ENCODE assay signal across 15 cellular contexts in genomic region chr13:47100214-47100853, GRCh38.
DNase-seq lines count a peak whose midpoint lies in the region; ATAC-seq lines count a peak whose summit lies in the region.
"Had no signal": no experiment of that assay in that cellular context is flagged by ENCODE, and none has a peak within 500 bp of the region (broad histone marks: within the 10 kb centered on the region; RNA-seq: fewer than 3 reads in every experiment).

No MANE protein-coding gene starts in this region.

- H3K4me1 ChIP-seq in mesenchymal stem cell (ENCODE audit: control insufficient read depth, insufficient read depth, low read depth, low read length) (no peaks in the 10 kb centered on the region), SJCRH30 (no peaks in the 10 kb centered on the region)

- H3K4me1 Mint-ChIP-seq in immature natural killer cell, result no peaks in the 10 kb centered on the region
- H3K4me1 Mint-ChIP-seq: activated CD4-positive, alpha-beta T cell treated with anti-CD3 and anti-CD28 coated beads, Interleukin-2, amount 10 ng/mL, durations not matched to agents 24 days and 14 days; central memory CD8-positive, alpha-beta T cell; stimulated activated naive B cell treated with anti-CD40 and anti-IgM and Interleukin-4, amounts not matched to agents 10 μg/mL and 1 μg/mL and 100 μg/mL, for 72 hours had no signal

- H3K36me3 ChIP-seq in mesenchymal stem cell (ENCODE audit: control insufficient read depth in 1 of 2, insufficient read depth in 2 of 2, low read depth in 1 of 2, low read length in 2 of 2), result no peaks in the 10 kb centered on the region
- no peaks in the 10 kb centered on the region for H3K36me3 ChIP-seq in SJCRH30

- H3K27me3 Mint-ChIP-seq in immature natural killer cell (ENCODE audit: low read depth in 3 of 3), result peaks cover 0 to 4% (median 0%) of the 10 kb centered on the region in 3 donors

- no peak overlapping the region for H3K18ac ChIP-seq in mesenchymal stem cell (ENCODE audit: low read depth in 1 of 2, low read length in 2 of 2)

- H2AFZ ChIP-seq in mesenchymal stem cell (ENCODE audit: low read depth, low read length), result no peak overlapping the region

- H2BK120ac ChIP-seq in mesenchymal stem cell (ENCODE audit: low read depth, low read length), result no peak overlapping the region

- H3K36me3 Mint-ChIP-seq in immature natural killer cell, result no peaks in the 10 kb centered on the region
- H3K36me3 Mint-ChIP-seq: stimulated activated naive B cell treated with anti-CD40 and anti-IgM and Interleukin-4, amounts not matched to agents 10 μg/mL and 1 μg/mL and 100 μg/mL, for 72 hours had no signal

- H3K4me3 Mint-ChIP-seq in immature natural killer cell, result no peak overlapping the region
- H3K4me3 Mint-ChIP-seq: activated CD4-positive, alpha-beta T cell treated with anti-CD3 and anti-CD28 coated beads, Interleukin-2, amount 10 ng/mL, durations not matched to agents 24 days and 14 days; central memory CD8-positive, alpha-beta T cell; stimulated activated naive B cell treated with anti-CD40 and anti-IgM and Interleukin-4, amounts not matched to agents 10 μg/mL and 1 μg/mL and 100 μg/mL, for 72 hours had no signal

- H3K27ac ChIP-seq in mesenchymal stem cell (ENCODE audit: low read length, poor library complexity, severe bottlenecking) (no peak overlapping the region), SJCRH30 (no peak overlapping the region)

- H3K27ac Mint-ChIP-seq in immature natural killer cell, result no peak overlapping the region
- H3K27ac Mint-ChIP-seq: activated CD4-positive, alpha-beta T cell treated with anti-CD3 and anti-CD28 coated beads, Interleukin-2, amount 10 ng/mL, durations not matched to agents 24 days and 14 days; stimulated activated naive B cell treated with anti-CD40 and anti-IgM and Interleukin-4, amounts not matched to agents 10 μg/mL and 1 μg/mL and 100 μg/mL, for 72 hours had no signal

- H3K4me2 ChIP-seq in mesenchymal stem cell (ENCODE audit: low read length, poor library complexity, severe bottlenecking), result no peak overlapping the region

- no peak overlapping the region for H3K23ac ChIP-seq in mesenchymal stem cell (ENCODE audit: low read length in 2 of 2)

- no peak overlapping the region for H4K8ac ChIP-seq in mesenchymal stem cell (ENCODE audit: low read length)

- no peaks in the 10 kb centered on the region for H3K27me3 ChIP-seq in mesenchymal stem cell (ENCODE audit: control insufficient read depth in 1 of 2, insufficient read depth in 1 of 2, low read length in 2 of 2)
- no peaks in the 10 kb centered on the region for H3K27me3 ChIP-seq in SJCRH30

- H2BK12ac ChIP-seq in mesenchymal stem cell (ENCODE audit: low read length in 2 of 2), result no peak overlapping the region

- no peak overlapping the region for H2BK5ac ChIP-seq in mesenchymal stem cell (ENCODE audit: low read depth, low read length, poor library complexity, severe bottlenecking)

- H3K79me1 ChIP-seq in mesenchymal stem cell (replicated peaks; ENCODE audit: low read length, poor library complexity, severe bottlenecking), result no peaks in the 10 kb centered on the region

- no peak overlapping the region for H3K14ac ChIP-seq in mesenchymal stem cell (ENCODE audit: low read length in 2 of 2)

- H3K4ac ChIP-seq in mesenchymal stem cell (ENCODE audit: low read depth in 1 of 2, low read length in 2 of 2), result no peak overlapping the region

- WGBS in mesenchymal stem cell, result 58% methylated on average over 3 of the region's 4 CpGs

- H3K9me3 ChIP-seq in mesenchymal stem cell (ENCODE audit: control insufficient read depth, low read length) (no peaks in the 10 kb centered on the region), SJCRH30 (replicated peaks) (no peaks in the 10 kb centered on the region)

- H3K4me3 ChIP-seq in mesenchymal stem cell (ENCODE audit: insufficient read depth in 1 of 2, low read depth in 1 of 2, low read length in 2 of 2), result no peak overlapping the region
- no peak overlapping the region for H3K4me3 ChIP-seq in SJCRH30

- no peak overlapping the region for H3K9ac ChIP-seq in mesenchymal stem cell (ENCODE audit: low read length)

- peak; percentile 94 for ATAC-seq in GM18909 (IDR thresholded peaks at IDR 0.05; ENCODE audit: poor library complexity, unreplicated experiment)
- peak; percentile 92 for ATAC-seq in GM21717 (IDR thresholded peaks at IDR 0.05; ENCODE audit: unreplicated experiment)
- ATAC-seq in HG03108 (IDR thresholded peaks at IDR 0.05; ENCODE audit: unreplicated experiment), result peak; percentile 88
- ATAC-seq: left cardiac atrium; stimulated activated naive B cell treated with anti-CD40 and anti-IgM and Interleukin-4, amounts not matched to agents 10 μg/mL and 1 μg/mL and 100 μg/mL, for 72 hours had no signal

- no peak overlapping the region for H2BK15ac ChIP-seq in mesenchymal stem cell (ENCODE audit: low read depth, poor library complexity, severe bottlenecking)

- no peak overlapping the region for H4K91ac ChIP-seq in mesenchymal stem cell (ENCODE audit: low read length)

- DNase-seq in mesenchymal stem cell (peak; percentile 46), immature natural killer cell (no peak), HuH-7.5 (ENCODE audit: low spot score) (no peak), SJCRH30 (no peak)
- DNase-seq: activated CD4-positive, alpha-beta T cell treated with anti-CD3 and anti-CD28 coated beads, Interleukin-2, amount 10 ng/mL, durations not matched to agents 24 days and 14 days; activated effector memory CD4-positive, alpha-beta T cell treated with anti-CD3 and anti-CD28 coated beads, Interleukin-2, amount 50 U/mL, for 16 hours; foreskin melanocyte; KG1; left cardiac atrium; occipital lobe; stimulated activated naive B cell treated with anti-CD40 and anti-IgM and Interleukin-4, amounts not matched to agents 10 μg/mL and 1 μg/mL and 100 μg/mL, for 72 hours had no signal

- H2AK5ac ChIP-seq in mesenchymal stem cell (ENCODE audit: low read length, severe bottlenecking), result no peak overlapping the region

- no peaks in the 10 kb centered on the region for H3K9me3 Mint-ChIP-seq in immature natural killer cell
- H3K9me3 Mint-ChIP-seq: activated CD4-positive, alpha-beta T cell treated with anti-CD3 and anti-CD28 coated beads, Interleukin-2, amount 10 ng/mL, durations not matched to agents 24 days and 14 days had no signal
